15 cellular contexts compared by ENCODE assay signal in the genomic region with DNA sequence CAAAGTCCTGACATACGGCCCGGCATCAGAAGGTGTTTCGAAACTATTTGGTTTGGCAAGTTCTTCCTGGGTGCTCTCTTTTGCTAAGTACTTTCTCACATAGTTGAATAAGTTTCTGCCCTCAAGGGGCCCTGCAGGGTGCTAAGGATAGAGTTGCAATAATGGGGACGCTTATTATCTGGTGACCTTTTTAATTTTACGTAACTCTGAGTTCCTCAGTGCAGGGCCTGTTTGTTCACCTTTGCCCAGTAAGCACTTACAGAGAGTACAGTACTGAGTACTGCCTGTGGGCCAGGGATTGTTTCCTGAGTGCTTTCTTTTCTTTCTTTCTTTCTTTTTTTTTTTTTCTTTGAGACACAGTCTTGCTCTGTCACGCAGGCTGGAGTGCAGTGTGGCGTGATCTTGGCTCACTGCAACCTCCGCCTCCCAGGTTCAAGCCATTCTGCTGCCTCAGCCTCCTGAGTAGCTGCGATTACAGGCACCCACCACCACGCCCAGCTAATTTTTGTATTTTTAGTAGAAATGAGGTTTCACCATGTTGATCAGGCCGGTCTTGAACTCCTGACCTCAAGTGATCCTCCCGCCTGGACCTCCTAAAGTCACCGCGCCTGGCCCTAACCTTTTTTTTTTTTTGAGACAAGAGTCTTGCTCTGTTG. TPM values are rescaled to one million over a fixed set of nuclear protein-coding genes. Genes with fewer than 3 reads are reported as not detected.
A peak's percentile ranks its signal among the peaks of the same experiment; 100 is the strongest.
DNase-seq lines count a peak whose midpoint lies in the region; ATAC-seq and TF ChIP-seq lines count a peak whose summit lies in the region.
"Had no signal": no experiment of that assay in that cellular context is flagged by ENCODE, and none has a peak within 500 bp of the region (broad histone marks: within the 10 kb centered on the region; RNA-seq: fewer than 3 reads in every experiment).

No MANE protein-coding gene starts in this region.

- H3K79me2 ChIP-seq in PC-9 (ENCODE audit: low read depth), result 0 out of 2 replicates have a peak, but pooled peaks cover under 1% of the 10 kb centered on the region
- H3K79me2 ChIP-seq in osteoblast (ENCODE audit: insufficient read depth, low read length), result peaks cover 4% of the 10 kb centered on the region

- no peak for TF ChIP-seq POLR2A in esophagus squamous epithelium (IDR thresholded peaks at IDR 0.05)

- H3K27me3 ChIP-seq in PC-9 (ENCODE audit: insufficient read depth, low read depth) (no peaks in the 10 kb centered on the region), esophagus squamous epithelium (no peaks in the 10 kb centered on the region), osteoblast (ENCODE audit: insufficient read depth, low read length) (no peaks in the 10 kb centered on the region)
- H3K27me3 ChIP-seq: heart left ventricle had no signal

- no peaks in the 10 kb centered on the region for H3K9me2 ChIP-seq in PC-9 (ENCODE audit: insufficient read depth)
- H3K9me2 ChIP-seq: SK-N-SH had no signal

- H3K36me3 ChIP-seq in PC-9 (ENCODE audit: low read depth) (no peaks in the 10 kb centered on the region), esophagus squamous epithelium (no peaks in the 10 kb centered on the region), osteoblast (ENCODE audit: insufficient read depth, low read length) (no peaks in the 10 kb centered on the region)
- H3K36me3 ChIP-seq: heart left ventricle had no signal

- peaks cover 51% of the 10 kb centered on the region for H3K4me1 ChIP-seq in PC-9 (replicated peaks; ENCODE audit: insufficient read depth)
- peaks cover under 1 to 34% (median 3%) of the 10 kb centered on the region in 3 donors for H3K4me1 ChIP-seq in esophagus squamous epithelium
- peaks cover 2% of the 10 kb centered on the region for H3K4me1 ChIP-seq in osteoblast (ENCODE audit: insufficient read depth, low read length)

- no peak overlapping the region for H3K4me3 ChIP-seq in PC-9
- H3K4me3 ChIP-seq in esophagus squamous epithelium, result no peak overlapping the region
- no peak overlapping the region for H3K4me3 ChIP-seq in osteoblast (ENCODE audit: insufficient read depth, low read length)
- H3K4me3 ChIP-seq: heart left ventricle had no signal

- BruUV-seq in PC-9 (replicated peaks; lab: Mats Ljungman, UMichigan), result no TSS peak

- H3K9me3 ChIP-seq in PC-9 (ENCODE audit: insufficient read depth, low read depth), result no peaks in the 10 kb centered on the region
- H3K9me3 ChIP-seq in esophagus squamous epithelium, result no peaks in the 10 kb centered on the region
- no peaks in the 10 kb centered on the region for H3K9me3 ChIP-seq in osteoblast (ENCODE audit: low read depth, low read length)
- H3K9me3 ChIP-seq: heart left ventricle, SK-N-SH had no signal

- intact Hi-C loops in PC-9 (cut with micrococcal nuclease; ENCODE audit: unreplicated experiment) (no loop called here), esophagus squamous epithelium (cut with DNase I) (no loop called here), left colon (cut with DNase I, micrococcal nuclease) (no loop called here)

- H2AFZ ChIP-seq in PC-9 (peak overlapping the region; percentile 49; the same call in 1 of the 2 replicates), osteoblast (ENCODE audit: low read length) (no peak overlapping the region)

- ATAC-seq in HG03520 (IDR thresholded peaks at IDR 0.05; ENCODE audit: unreplicated experiment) (no peak), left colon (no peak)
- ATAC-seq: heart left ventricle, right cardiac atrium had no signal

- WGBS in esophagus squamous epithelium, 2 donors, result 65 to 73% methylated on average over 14 of the region's 14 CpGs

- TF ChIP-seq CTCF in PC-9 (conservative IDR thresholded peaks at IDR 0.05), result 0 out of 2 replicates have a peak, but pooled peaks have one; percentile 31
- TF ChIP-seq CTCF in esophagus squamous epithelium (IDR thresholded peaks at IDR 0.05), result peak in 1 of 6 experiments; percentile 13
- no peak for TF ChIP-seq CTCF in osteoblast (IDR thresholded peaks at IDR 0.05; ENCODE audit: extremely low read depth, low read depth, low read length)

- H3K4me2 ChIP-seq in PC-9 (peak overlapping the region; percentile 61), osteoblast (ENCODE audit: insufficient read depth, low read length) (no peak overlapping the region)
- H3K4me2 ChIP-seq: SK-N-SH had no signal

- DNase-seq in GF-D8 (lab: John Stamatoyannopoulos, UW) (peak; percentile 80), PC-9 (peak; percentile 56 to 96), esophagus squamous epithelium (lab: John Stamatoyannopoulos, UW) (no peak), osteoblast (ENCODE audit: insufficient read length, low spot score, missing footprints) (peak; percentile 41), caudate nucleus (lab: John Stamatoyannopoulos, UW) (no peak), OCI-M1 (lab: John Stamatoyannopoulos, UW) (no peak), left colon (no peak)
- DNase-seq: heart left ventricle, islet precursor cell, NCI-H2029 treated with DMSO at 0.1 percent for 48 hours, NCI-H526 treated with DMSO at 0.1 percent for 48 hours, right cardiac atrium, SK-N-SH had no signal

- POLR2A ChIA-PET in PC-9 (lab: Charles Lee; ENCODE audit: unreplicated experiment), result no interaction called here

- CTCF ChIA-PET in PC-9 (lab: Charles Lee), result no interaction called here

- peaks cover 50% of the 10 kb centered on the region for H3F3A ChIP-seq in PC-9 (ENCODE audit: insufficient read depth, low read depth)

- H3K27ac ChIP-seq in PC-9 (peak overlapping the region; percentile 87), esophagus squamous epithelium (peak overlapping the region in 3 of 4 donors; percentile 4 to 69 (median 55)), osteoblast (ENCODE audit: low read depth, low read length) (no peak overlapping the region), caudate nucleus (ENCODE audit: low read depth, low read length) (no peak overlapping the region)
- H3K27ac ChIP-seq: heart left ventricle had no signal

- H4K20me1 ChIP-seq in PC-9 (ENCODE audit: insufficient read depth) (no peaks in the 10 kb centered on the region), osteoblast (ENCODE audit: insufficient read depth, low read length) (no peaks in the 10 kb centered on the region)

RNA-seq across cellular contexts. Expression of a gene that starts 4.5 kb away (rescaled TPM):
- total RNA-seq in PC-9 (2021), result 12.2 and 19.1 TPM in 2 replicates
- total RNA-seq in esophagus squamous epithelium, result 10 to 100 TPM in 2 of 4 donors, 1 to 10 TPM in 2; 3.4 to 11.7 (median 7.6) TPM
- 5.1 and 6.5 TPM in 2 replicates for total RNA-seq in osteoblast
- 10 to 100 TPM; 13.4 to 22.2 TPM for total RNA-seq in left colon

RNA-seq across cellular contexts. Expression of a gene that starts 7.2 kb away (rescaled TPM):
- total RNA-seq in PC-9 (2021), result 5.2 and 5.6 TPM in 2 replicates
- total RNA-seq in esophagus squamous epithelium, result 1 to 10 TPM; 1.7 to 4.0 (median 3.2) TPM
- total RNA-seq in osteoblast, result 1.1 and 1.2 TPM in 2 replicates
- 1 to 10 TPM; 4.2 to 4.9 TPM for total RNA-seq in left colon

RNA-seq across cellular contexts. Expression of a gene that starts 38.4 kb away (rescaled TPM):
- total RNA-seq in PC-9 (2021) (31.5 and 31.6 TPM in 2 replicates), esophagus squamous epithelium (1 to 10 TPM; 2.1 to 4.8 (median 3.1) TPM), osteoblast (1.4 and 2.4 TPM in 2 replicates), left colon (1 to 10 TPM; 2.6 to 5.9 TPM)

RNA-seq across cellular contexts. Expression of a gene that starts 50.3 kb away (rescaled TPM):
- total RNA-seq in PC-9 (2021) (72.1 and 77.7 TPM in 2 replicates), esophagus squamous epithelium (10 to 100 TPM; 12.6 to 25.9 (median 19.1) TPM), osteoblast (14.7 and 27.1 TPM in 2 replicates), left colon (10 to 100 TPM; 38.5 to 54.1 TPM)

RNA-seq across cellular contexts. Expression of a gene that starts 57.8 kb away (rescaled TPM):
- total RNA-seq in PC-9 (2021) (0.85 and 1.0 TPM in 2 replicates), esophagus squamous epithelium (1 to 10 TPM; 1.8 to 4.4 (median 3.5) TPM), osteoblast (1.8 and 2.2 TPM in 2 replicates), left colon (1 to 10 TPM; 3.5 to 3.8 TPM)
- total RNA-seq: M059J had no signal

Comparison
In these comparisons a context has a peak if more than half of its experiments do, and no peak if none do; other contexts are left out.
1. DNase-seq: peak in GF-D8 (single experiment), PC-9 (2 of 2) and osteoblast (single experiment); none in esophagus squamous epithelium (single experiment), caudate nucleus (0 of 61), OCI-M1 (single experiment) and left colon (0 of 2).
2. H3K27ac ChIP-seq: peak in PC-9 (single experiment) and esophagus squamous epithelium (3 of 4); none in osteoblast (single experiment) and caudate nucleus (single experiment).